Comparison of ENCODE assay signal across 9 cellular contexts in genomic region chr1:217660353-217661062, GRCh38. TPM values are rescaled to one million over a fixed set of nuclear protein-coding genes. Genes with fewer than 3 reads are reported as not detected.
DNase-seq lines count a peak whose midpoint lies in the region; ATAC-seq, FAIRE-seq and TF ChIP-seq lines count a peak whose summit lies in the region.
"Had no signal": no experiment of that assay in that cellular context is flagged by ENCODE, and none has a peak within 500 bp of the region (broad histone marks: within the 10 kb centered on the region; RNA-seq: fewer than 3 reads in every experiment).

No MANE protein-coding gene starts in this region.

- H3K9me3 Mint-ChIP-seq in natural killer cell treated with Interleukin-12 subunit alpha and Interleukin-12 subunit beta and Interleukin-15 and Interleukin-18, amount 100 ng/mL, for 72 hours = no peaks in the 10 kb centered on the region

- H3K36me3 Mint-ChIP-seq in natural killer cell treated with Interleukin-12 subunit alpha and Interleukin-12 subunit beta and Interleukin-15 and Interleukin-18, amount 100 ng/mL, for 72 hours = no peaks in the 10 kb centered on the region

- ATAC-seq in A549 = peak; percentile 96 to 97
- ATAC-seq in HG03108 (IDR thresholded peaks at IDR 0.05; ENCODE audit: unreplicated experiment) = peak; percentile 73
- ATAC-seq in natural killer cell treated with Interleukin-12 subunit alpha and Interleukin-12 subunit beta and Interleukin-15 and Interleukin-18, amount 100 ng/mL, for 72 hours = no peak

- TF ChIP-seq EP300 in A549 (IDR thresholded peaks at IDR 0.05) = 0 out of 5 replicates have a peak, but pooled peaks of 1 of the 2 experiments have one; percentile 10

- peak overlapping the region; percentile 74 for H3K4me2 ChIP-seq in A549

- peaks cover 21% of the 10 kb centered on the region for H3K4me1 ChIP-seq in A549

- peaks cover 6 to 7% of the 10 kb centered on the region in 2 donors for H3K27me3 Mint-ChIP-seq in natural killer cell treated with Interleukin-12 subunit alpha and Interleukin-12 subunit beta and Interleukin-15 and Interleukin-18, amount 100 ng/mL, for 72 hours

- peak overlapping the region; percentile 51 to 54; a peak in 5 of 6 replicates for H3K27ac ChIP-seq in A549

- POLR2A ChIA-PET in A549 (lab: Yijun Ruan, JAX) = interaction anchor here (1.2 kb wide), 1 partner anchor 30 kb away, joined by 11 read pairs; the partner anchor contains the start of genes GPATCH2 and SPATA17

- peak; percentile 96 for FAIRE-seq in A549 (lab: Jason Lieb, UNC)
- FAIRE-seq: frontal cortex had no signal

- H3K27ac Mint-ChIP-seq in natural killer cell treated with Interleukin-12 subunit alpha and Interleukin-12 subunit beta and Interleukin-15 and Interleukin-18, amount 100 ng/mL, for 72 hours = no peak overlapping the region

- 7% methylated on average over 5 of the region's 5 CpGs for WGBS in A549 (ENCODE audit: missing lambda C conversion rate)

- TF ChIP-seq POLR2A in A549 (IDR thresholded peaks at IDR 0.05; ENCODE audit: low read length) = no peak

- TF ChIP-seq RAD21 in A549 (conservative IDR thresholded peaks at IDR 0.05 in 1 of 2, IDR thresholded peaks at IDR 0.05 in 1 of 2) = peak; percentile 71 to 73

- DNase-seq in A549 (ENCODE audit: low read depth in 1 of 2, low spot score in 1 of 2) (peak; percentile 71 to 82), GM13977 (ENCODE audit: low spot score) (peak; percentile 28), SW480 (ENCODE audit: low spot score) (peak; percentile 61), iPS-NIHi11 (ENCODE audit: low spot score) (peak; percentile 7), CD1c-positive myeloid dendritic cell (ENCODE audit: extremely low spot score) (no peak), NCI-H2227 (lab: John Stamatoyannopoulos, UW; ENCODE audit: unreplicated experiment) (no peak)
- DNase-seq in natural killer cell treated with Interleukin-12 subunit alpha and Interleukin-12 subunit beta and Interleukin-15 and Interleukin-18, amount 100 ng/mL, for 72 hours (ENCODE audit: low spot score) = no peak

- H3K4me3 Mint-ChIP-seq in natural killer cell treated with Interleukin-12 subunit alpha and Interleukin-12 subunit beta and Interleukin-15 and Interleukin-18, amount 100 ng/mL, for 72 hours = no peak overlapping the region

- H3K4me1 Mint-ChIP-seq in natural killer cell treated with Interleukin-12 subunit alpha and Interleukin-12 subunit beta and Interleukin-15 and Interleukin-18, amount 100 ng/mL, for 72 hours (ENCODE audit: low read depth in 2 of 2) = no peaks in the 10 kb centered on the region

- no peaks in the 10 kb centered on the region for H3K9me3 ChIP-seq in A549

- TF ChIP-seq CTCF in A549 (IDR thresholded peaks at IDR 0.05) (peak; percentile 60), GM13977 (IDR thresholded peaks at IDR 0.05; ENCODE audit: extremely low read depth, insufficient read depth, missing control alignments) (peak; percentile 61)

- CTCF ChIA-PET in A549 (lab: Yijun Ruan, JAX) = interaction anchor here (0.6 to 2.0 kb wide), 12 partner anchors 9 to 911 kb away, joined by 3 to 13 read pairs (median 5); no protein-coding TSS in a partner anchor

- in situ Hi-C loops in GM13977 (cut with MboI; ENCODE audit: low pct_unique_long_range_greater_than_20kb, low sequenced_read_pairs, unreplicated experiment) = no loop called here

- H3K4me3 ChIP-seq in A549 = no peak overlapping the region

TF ChIP-seq in A549, 52 proteins besides CTCF, POLR2A, EP300 and RAD21:
- TF ChIP-seq JUNB (IDR thresholded peaks at IDR 0.05) (peak; percentile 90), ZC3H11A (IDR thresholded peaks at IDR 0.05) (no peak), HDAC2 (IDR thresholded peaks at IDR 0.05) (no peak), MAFK (IDR thresholded peaks at IDR 0.05; ENCODE audit: partially characterized antibody) (peak; percentile 99), FOSL2 (IDR thresholded peaks at IDR 0.05) (peak; percentile 83), FOSL2 (CRISPR knock-in tag; IDR thresholded peaks at IDR 0.05) (peak; percentile 90), RFX5 (IDR thresholded peaks at IDR 0.05) (no peak), GATA3 (IDR thresholded peaks at IDR 0.05; ENCODE audit: borderline replicate concordance) (peak; percentile 74; the same call in 1 of the 2 replicates), SMC3 (IDR thresholded peaks at IDR 0.05) (peak; percentile 60), JUN (IDR thresholded peaks at IDR 0.05) (0 out of 5 replicates have a peak, but pooled peaks of 1 of the 2 experiments have one; percentile 40)
- TF ChIP-seq, protein P1, sequence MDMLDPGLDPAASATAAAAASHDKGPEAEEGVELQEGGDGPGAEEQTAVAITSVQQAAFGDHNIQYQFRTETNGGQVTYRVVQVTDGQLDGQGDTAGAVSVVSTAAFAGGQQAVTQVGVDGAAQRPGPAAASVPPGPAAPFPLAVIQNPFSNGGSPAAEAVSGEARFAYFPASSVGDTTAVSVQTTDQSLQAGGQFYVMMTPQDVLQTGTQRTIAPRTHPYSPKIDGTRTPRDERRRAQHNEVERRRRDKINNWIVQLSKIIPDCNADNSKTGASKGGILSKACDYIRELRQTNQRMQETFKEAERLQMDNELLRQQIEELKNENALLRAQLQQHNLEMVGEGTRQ (IDR thresholded peaks at IDR 0.05) = no peak
- TF ChIP-seq, protein P2, sequence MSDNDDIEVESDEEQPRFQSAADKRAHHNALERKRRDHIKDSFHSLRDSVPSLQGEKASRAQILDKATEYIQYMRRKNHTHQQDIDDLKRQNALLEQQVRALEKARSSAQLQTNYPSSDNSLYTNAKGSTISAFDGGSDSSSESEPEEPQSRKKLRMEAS (IDR thresholded peaks at IDR 0.05) = peak; percentile 50

RNA-seq across cellular contexts. Expression of gene SPATA17, which starts 29.4 kb away (rescaled TPM):
- polyA plus RNA-seq in A549 (2011; rRNA removed) (3.7 and 5.0 TPM in 2 replicates), A549 (2017; fragmentation: RNase III; extraction: RNeasy Plus Mini Kit Qiagen cat#74134 plus additional on column Dnase treatment) (2.9 to 3.4 TPM (median 3.3 TPM) in 3 replicates)
- polyA plus RNA-seq in A549 (2012; cell fraction: cytosol; rRNA removed) = 0.37 and 0.39 TPM in 2 replicates
- polyA plus RNA-seq in A549 (2012; cell fraction: nucleus; rRNA removed) = 0.23 and 0.36 TPM in 2 replicates
- 0.92 and 0.99 TPM in 2 replicates for polyA minus RNA-seq in A549 (2011; rRNA and poly(A)+ RNA removed)
- not detected for total RNA-seq in natural killer cell treated with Interleukin-12 subunit alpha and Interleukin-12 subunit beta and Interleukin-15 and Interleukin-18, amount 100 ng/mL, for 72 hours

RNA-seq across cellular contexts. Expression of gene GPATCH2, which starts 29.6 kb away (rescaled TPM):
- polyA plus RNA-seq in A549 (2011; rRNA removed) (13.1 and 18.6 TPM in 2 replicates), A549 (2017; fragmentation: RNase III; extraction: RNeasy Plus Mini Kit Qiagen cat#74134 plus additional on column Dnase treatment) (8.9 to 10.8 TPM (median 10.7 TPM) in 3 replicates)
- polyA plus RNA-seq in A549 (2012; cell fraction: cytosol; rRNA removed) = 2.5 TPM in 2 replicates
- polyA plus RNA-seq in A549 (2012; cell fraction: nucleus; rRNA removed) = 2.1 and 2.7 TPM in 2 replicates
- polyA minus RNA-seq in A549 (2011; rRNA and poly(A)+ RNA removed) = 12.0 and 12.5 TPM in 2 replicates
- total RNA-seq in natural killer cell treated with Interleukin-12 subunit alpha and Interleukin-12 subunit beta and Interleukin-15 and Interleukin-18, amount 100 ng/mL, for 72 hours = 10 to 100 TPM; 12.3 to 14.4 TPM

Comparison
In these comparisons a context has a peak if more than half of its experiments do, and no peak if none do; other contexts are left out.
1. ATAC-seq: peak in A549 (2 of 2) and HG03108 (single experiment); none in natural killer cell treated with Interleukin-12 subunit alpha and Interleukin-12 subunit beta and Interleukin-15 and Interleukin-18, amount 100 ng/mL, for 72 hours (0 of 2).
2. DNase-seq: peak in A549 (2 of 2), GM13977 (single experiment), SW480 (single experiment) and iPS-NIHi11 (single experiment); none in CD1c-positive myeloid dendritic cell (single experiment), NCI-H2227 (single experiment) and natural killer cell treated with Interleukin-12 subunit alpha and Interleukin-12 subunit beta and Interleukin-15 and Interleukin-18, amount 100 ng/mL, for 72 hours (single experiment).